9 cellular contexts compared by ENCODE assay signal in genomic region chr1:65265296-65266271, GRCh38. TPM values are rescaled to one million over a fixed set of nuclear protein-coding genes. Genes with fewer than 3 reads are reported as not detected.
DNase-seq lines count a peak whose midpoint lies in the region; ATAC-seq and TF ChIP-seq lines count a peak whose summit lies in the region.
"Had no signal": no experiment of that assay in that cellular context is flagged by ENCODE, and none has a peak within 500 bp of the region (broad histone marks: within the 10 kb centered on the region; RNA-seq: fewer than 3 reads in every experiment).

No MANE protein-coding gene starts in this region.

- intact Hi-C loops in A673 (cut with micrococcal nuclease; ENCODE audit: unreplicated experiment): no loop called here

- POLR2A ChIA-PET in A673 (lab: Charles Lee; ENCODE audit: low non-redundant PET): no interaction called here

- in situ Hi-C loops in GM13976 (cut with MboI; ENCODE audit: low sequenced_read_pairs, unreplicated experiment): no loop called here

- H3K9ac ChIP-seq in skeletal muscle tissue (ENCODE audit: low read depth in 1 of 3, low read length in 3 of 3): peak overlapping the region in 2 of 3 donors; percentile 46 to 66

- peak; percentile 49 for TF ChIP-seq CTCF in A673 (conservative IDR thresholded peaks at IDR 0.05; ENCODE audit: low read depth, low read length)
- peak; percentile 5 for TF ChIP-seq CTCF in GM13976 (IDR thresholded peaks at IDR 0.05; ENCODE audit: borderline replicate concordance, control extremely low read depth, extremely low read depth, insufficient read depth, missing control alignments)
- TF ChIP-seq CTCF in HL-60 (IDR thresholded peaks at IDR 0.05; ENCODE audit: insufficient read depth, low read length): no peak

- H3K36me3 Mint-ChIP-seq in T-helper 2 cell treated with Interferon-gamma antibody and Interleukin-4, amounts not matched to agents 5 μg/mL and 100 μg/mL, for 36 hours (ENCODE audit: low read depth): no peaks in the 10 kb centered on the region
- no peaks in the 10 kb centered on the region for H3K36me3 Mint-ChIP-seq in central memory CD8-positive, alpha-beta T cell (ENCODE audit: insufficient read depth)
- no peaks in the 10 kb centered on the region for H3K36me3 Mint-ChIP-seq in immature natural killer cell

- H3K27ac ChIP-seq in A673 (ENCODE audit: low read depth, low read length, poor library complexity, severe bottlenecking): no peak overlapping the region
- no peak overlapping the region for H3K27ac ChIP-seq in HL-60 (replicated peaks)
- no peak overlapping the region for H3K27ac ChIP-seq in skeletal muscle tissue (ENCODE audit: low read depth, low read length)
- H3K27ac ChIP-seq: epithelial cell of prostate had no signal

- DNase-seq in A673 (ENCODE audit: low spot score) (peak; percentile 79), GM13976 (ENCODE audit: low spot score) (peak; percentile 58), HL-60 (ENCODE audit: low read depth in 1 of 2, low spot score in 1 of 2) (peak in 1 of 2 experiments; percentile 10), immature natural killer cell (peak in 1 of 3 donors; percentile 25)
- no peak for DNase-seq in T-helper 2 cell treated with Interferon-gamma antibody and Interleukin-4, amounts not matched to agents 5 μg/mL and 100 μg/mL, for 36 hours (ENCODE audit: low spot score)
- DNase-seq in central memory CD8-positive, alpha-beta T cell (ENCODE audit: low spot score in 2 of 2): peak; percentile 27 to 38

- peaks cover 21% of the 10 kb centered on the region for H3K27me3 ChIP-seq in A673 (replicated peaks; ENCODE audit: insufficient read depth, low read depth, low read length, poor library complexity)
- H3K27me3 ChIP-seq in HL-60 (ENCODE audit: insufficient read depth, poor library complexity, severe bottlenecking): peaks cover 39% of the 10 kb centered on the region
- H3K27me3 ChIP-seq in skeletal muscle tissue (ENCODE audit: control insufficient read depth in 3 of 3, insufficient read depth in 3 of 3, low read length in 3 of 3): peaks cover 4 to 17% (median 10%) of the 10 kb centered on the region in 3 donors

- no peak overlapping the region for H3K27ac Mint-ChIP-seq in T-helper 2 cell treated with Interferon-gamma antibody and Interleukin-4, amounts not matched to agents 5 μg/mL and 100 μg/mL, for 36 hours
- peak overlapping the region; percentile 46 for H3K27ac Mint-ChIP-seq in central memory CD8-positive, alpha-beta T cell (ENCODE audit: low read depth)
- no peak overlapping the region for H3K27ac Mint-ChIP-seq in immature natural killer cell

- peaks cover 21% of the 10 kb centered on the region for H3K4me1 Mint-ChIP-seq in T-helper 2 cell treated with Interferon-gamma antibody and Interleukin-4, amounts not matched to agents 5 μg/mL and 100 μg/mL, for 36 hours (ENCODE audit: low read depth)
- peaks cover 13% of the 10 kb centered on the region for H3K4me1 Mint-ChIP-seq in central memory CD8-positive, alpha-beta T cell
- H3K4me1 Mint-ChIP-seq in immature natural killer cell: peaks cover 11 to 13% of the 10 kb centered on the region in 2 donors

- peaks cover 51% of the 10 kb centered on the region for H3K27me3 Mint-ChIP-seq in T-helper 2 cell treated with Interferon-gamma antibody and Interleukin-4, amounts not matched to agents 5 μg/mL and 100 μg/mL, for 36 hours (ENCODE audit: low read depth)
- H3K27me3 Mint-ChIP-seq in central memory CD8-positive, alpha-beta T cell: no peaks in the 10 kb centered on the region
- peaks cover 14 to 17% (median 16%) of the 10 kb centered on the region in 3 donors for H3K27me3 Mint-ChIP-seq in immature natural killer cell (ENCODE audit: low read depth in 3 of 3)

- CTCF ChIA-PET in A673 (lab: Charles Lee): no interaction called here

- peak; percentile 78 for ATAC-seq in central memory CD8-positive, alpha-beta T cell (replicated peaks; ENCODE audit: extremely low read depth, poor library complexity, severe bottlenecking)
- ATAC-seq in HG02610 (IDR thresholded peaks at IDR 0.05; ENCODE audit: unreplicated experiment): no peak

- H3K36me3 ChIP-seq in A673 (ENCODE audit: insufficient read depth, low read length, poor library complexity, severe bottlenecking): no peaks in the 10 kb centered on the region
- no peaks in the 10 kb centered on the region for H3K36me3 ChIP-seq in skeletal muscle tissue (ENCODE audit: control insufficient read depth in 3 of 3, insufficient read depth in 3 of 3, low read length in 3 of 3)

- no peaks in the 10 kb centered on the region for H3K9me3 Mint-ChIP-seq in T-helper 2 cell treated with Interferon-gamma antibody and Interleukin-4, amounts not matched to agents 5 μg/mL and 100 μg/mL, for 36 hours
- H3K9me3 Mint-ChIP-seq in central memory CD8-positive, alpha-beta T cell: no peaks in the 10 kb centered on the region
- H3K9me3 Mint-ChIP-seq in immature natural killer cell: no peaks in the 10 kb centered on the region

- H3K4me3 ChIP-seq in A673 (ENCODE audit: low read depth, low read length, poor library complexity, severe bottlenecking) (peak overlapping the region; percentile 41), HL-60 (replicated peaks; ENCODE audit: insufficient read depth, low read length) (peak overlapping the region; percentile 32), skeletal muscle tissue (ENCODE audit: low read length in 3 of 3) (peak overlapping the region; percentile 59 to 66 (median 64))

- H3K9me3 ChIP-seq in A673 (ENCODE audit: low read depth, low read length, poor library complexity, severe bottlenecking) (no peaks in the 10 kb centered on the region), skeletal muscle tissue (ENCODE audit: control insufficient read depth in 3 of 3, low read length in 3 of 3) (no peaks in the 10 kb centered on the region)

- peak overlapping the region; percentile 60 for H3K4me3 Mint-ChIP-seq in T-helper 2 cell treated with Interferon-gamma antibody and Interleukin-4, amounts not matched to agents 5 μg/mL and 100 μg/mL, for 36 hours
- H3K4me3 Mint-ChIP-seq in central memory CD8-positive, alpha-beta T cell: peak overlapping the region; percentile 79
- H3K4me3 Mint-ChIP-seq in immature natural killer cell: peak overlapping the region; percentile 16 to 69 (median 50)

- no TSS peak for BruUV-seq in A673 (replicated peaks; lab: Mats Ljungman, UMichigan)

- H3K4me1 ChIP-seq in A673 (ENCODE audit: insufficient read depth, low read length, poor library complexity, severe bottlenecking) (peaks cover 14% of the 10 kb centered on the region), skeletal muscle tissue (ENCODE audit: control insufficient read depth in 3 of 3, insufficient read depth in 3 of 3, low read length in 3 of 3) (peaks cover 8 to 13% (median 10%) of the 10 kb centered on the region in 3 donors)

RNA-seq across cellular contexts. Expression of gene DNAJC6, which starts 43.8 kb away (rescaled TPM):
- total RNA-seq in A673 (2021): 1.1 and 1.3 TPM in 2 replicates
- under 1 TPM in 2 of 3 donors, not detected in 1; 0.04 to 0.06 TPM for polyA plus RNA-seq in immature natural killer cell
- total RNA-seq in skeletal muscle tissue: 2.6 TPM
